8 cellular contexts compared by ENCODE assay signal in the genomic region with DNA sequence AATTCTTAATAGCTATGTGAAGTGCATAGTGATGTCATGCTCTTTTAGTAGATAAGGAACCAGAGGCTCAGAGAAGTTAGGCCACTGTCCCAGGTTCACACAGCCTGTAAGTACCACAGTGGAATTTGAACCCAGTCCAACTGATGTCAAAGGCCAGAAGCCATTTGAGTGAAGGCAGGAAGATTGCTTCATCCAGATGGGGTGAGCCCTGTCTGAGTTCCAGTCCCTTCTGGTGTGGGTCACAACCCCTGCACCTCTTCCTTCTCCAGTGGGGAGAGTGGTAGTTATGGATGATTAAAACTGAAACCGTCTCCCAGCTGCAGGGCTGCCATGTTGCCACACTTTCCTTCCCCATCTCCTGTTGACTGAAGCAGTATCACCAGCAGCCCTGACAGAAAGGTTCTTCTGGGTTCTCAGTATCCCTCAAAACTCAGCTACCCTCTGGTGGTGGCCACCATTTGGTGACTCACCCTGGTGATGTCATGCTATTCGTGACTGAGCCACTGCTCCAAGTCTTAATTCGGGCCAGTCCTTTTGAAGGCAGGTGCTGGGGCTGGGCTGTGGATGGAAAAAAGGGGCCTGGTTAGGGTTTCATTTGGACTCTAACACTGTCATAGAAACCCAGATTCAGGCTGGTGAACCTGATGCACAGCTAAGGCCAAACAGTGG. TPM values are rescaled to one million over a fixed set of nuclear protein-coding genes. Genes with fewer than 3 reads are reported as not detected.
DNase-seq lines count a peak whose midpoint lies in the region; ATAC-seq and TF ChIP-seq lines count a peak whose summit lies in the region.

No MANE protein-coding gene starts in this region.

- H3K27me3 Mint-ChIP-seq in memory B cell, result no peaks in the 10 kb centered on the region

- ATAC-seq in memory B cell (ENCODE audit: low read depth) (no peak), thoracic aorta (ENCODE audit: insufficient number of reproducible peaks, low FRiP score, low read depth) (peak; percentile 34), HG03378 (IDR thresholded peaks at IDR 0.05; ENCODE audit: unreplicated experiment) (no peak), GM21526 (IDR thresholded peaks at IDR 0.05; ENCODE audit: low FRiP score, unreplicated experiment) (no peak)

- H3K4me3 ChIP-seq in SK-N-SH (ENCODE audit: low read depth in 2 of 2, low read length in 1 of 2) (no peak overlapping the region), breast epithelium (no peak overlapping the region), thoracic aorta (no peak overlapping the region)

- peak overlapping the region; percentile 55 for H3K27ac Mint-ChIP-seq in memory B cell

- no peak for TF ChIP-seq EP300 in SK-N-SH (IDR thresholded peaks at IDR 0.05; ENCODE audit: borderline replicate concordance in 1 of 2, low read depth in 1 of 2, low read length in 1 of 2)

- H3K9ac ChIP-seq in SK-N-SH, result no peak overlapping the region

- no peak overlapping the region for H3K4me2 ChIP-seq in SK-N-SH

- no peaks in the 10 kb centered on the region for H3K79me2 ChIP-seq in SK-N-SH (ENCODE audit: insufficient read depth)

- H3K27ac ChIP-seq in SK-N-SH (ENCODE audit: low read depth in 2 of 2, low read length in 1 of 2) (no peak overlapping the region), breast epithelium (peak overlapping the region; percentile 13 to 71), thoracic aorta (peak overlapping the region in 1 of 2 donors; percentile 45)

- H3K9me3 Mint-ChIP-seq in memory B cell, result no peaks in the 10 kb centered on the region

- no peak for TF ChIP-seq POLR2A in breast epithelium (IDR thresholded peaks at IDR 0.05)

- peaks cover 5% of the 10 kb centered on the region for H3K36me3 Mint-ChIP-seq in memory B cell

- DNase-seq in ELR (ENCODE audit: low read depth), result peak; percentile 90
- DNase-seq in SK-N-SH, result no peak
- no peak for DNase-seq in breast epithelium (ENCODE audit: low spot score in 2 of 2)
- no peak for DNase-seq in memory B cell (ENCODE audit: low spot score in 2 of 2)
- DNase-seq in thoracic aorta (ENCODE audit: low spot score), result no peak
- no peak for DNase-seq in UCSD-AML1 (lab: John Stamatoyannopoulos, UW; ENCODE audit: unreplicated experiment)

- H3K36me3 ChIP-seq in SK-N-SH (replicated peaks in 1 of 2; ENCODE audit: control insufficient read depth in 1 of 2, insufficient read depth in 2 of 2, low read length in 1 of 2) (no peaks in the 10 kb centered on the region), breast epithelium (no peaks in the 10 kb centered on the region), thoracic aorta (no peaks in the 10 kb centered on the region)

- POLR2A ChIA-PET in SK-N-SH (lab: Yijun Ruan, JAX), result interaction anchor here (4.1 to 4.3 kb wide), 2 partner anchors 8 to 20 kb away, joined by 19 to 27 read pairs; a partner anchor contains a TSS

- peaks cover 17% of the 10 kb centered on the region for H3K4me1 Mint-ChIP-seq in memory B cell

- TF ChIP-seq RAD21 in SK-N-SH (IDR thresholded peaks at IDR 0.05; ENCODE audit: low read length), result no peak

- peak overlapping the region; percentile 43 for H3K4me3 Mint-ChIP-seq in memory B cell

- H3F3A ChIP-seq in SK-N-SH (replicated peaks; ENCODE audit: insufficient read depth), result peaks cover 15% of the 10 kb centered on the region

- H3K9me3 ChIP-seq in SK-N-SH (no peaks in the 10 kb centered on the region), breast epithelium (no peaks in the 10 kb centered on the region), thoracic aorta (no peaks in the 10 kb centered on the region)

- WGBS in SK-N-SH (ENCODE audit: low lambda C conversion rate), result 50% methylated on average over 3 of the region's 3 CpGs

- H3K27me3 ChIP-seq in SK-N-SH (ENCODE audit: insufficient read depth), result no peaks in the 10 kb centered on the region
- no peaks in the 10 kb centered on the region for H3K27me3 ChIP-seq in breast epithelium
- no peaks in the 10 kb centered on the region for H3K27me3 ChIP-seq in thoracic aorta (replicated peaks; ENCODE audit: insufficient read depth)

- H3K4me1 ChIP-seq in SK-N-SH (ENCODE audit: control insufficient read depth in 1 of 2, insufficient read depth in 2 of 2, low read depth in 1 of 2, low read length in 1 of 2) (peaks cover 0 to 10% of the 10 kb centered on the region in 2 experiments; a peak in 2 of 4 replicates), breast epithelium (peaks cover 0 to 5% of the 10 kb centered on the region in 2 donors), thoracic aorta (ENCODE audit: control insufficient read depth in 1 of 2, low read depth in 2 of 2) (peaks cover 0 to 18% of the 10 kb centered on the region in 2 donors)

- CTCF ChIA-PET in SK-N-SH (lab: Yijun Ruan, JAX), result interaction anchor here (2.6 to 5.3 kb wide), 3 partner anchors 31 to 131 kb away, joined by 6 to 25 read pairs (median 14); a partner anchor contains a TSS

- intact Hi-C loops in breast epithelium (cut with DNase I; ENCODE audit: low total_unique reads), result no loop called here

- TF ChIP-seq CTCF in SK-N-SH (IDR thresholded peaks at IDR 0.05), result no peak
- no peak for TF ChIP-seq CTCF in breast epithelium (IDR thresholded peaks at IDR 0.05)
- no peak for TF ChIP-seq CTCF in thoracic aorta (IDR thresholded peaks at IDR 0.05)

- H2AFZ ChIP-seq in SK-N-SH (ENCODE audit: low read depth), result no peak overlapping the region

- no peaks in the 10 kb centered on the region for H3K9me2 ChIP-seq in SK-N-SH

- no peaks in the 10 kb centered on the region for H4K20me1 ChIP-seq in SK-N-SH (ENCODE audit: insufficient read depth)

TF ChIP-seq in SK-N-SH, 30 proteins besides CTCF, POLR2A, EP300 and RAD21:
- TF ChIP-seq GATA2 (CRISPR knock-in tag; IDR thresholded peaks at IDR 0.05), result no peak
- TF ChIP-seq FOSL2 (IDR thresholded peaks at IDR 0.05; ENCODE audit: borderline replicate concordance, low read depth), result peak; percentile 46; the same call in 1 of the 2 replicates
- TF ChIP-seq TAF1 (IDR thresholded peaks at IDR 0.05; ENCODE audit: borderline replicate concordance, low read depth, low read length), result no peak
- TF ChIP-seq NFIC (IDR thresholded peaks at IDR 0.05; ENCODE audit: borderline replicate concordance), result no peak
- TF ChIP-seq TCF12 (IDR thresholded peaks at IDR 0.05), result no peak
- no peak for TF ChIP-seq MXI1 (IDR thresholded peaks at IDR 0.05; ENCODE audit: low read depth, low read length)
- peak; percentile 37; the same call in 1 of the 2 replicates for TF ChIP-seq JUND (IDR thresholded peaks at IDR 0.05)

RNA-seq across cellular contexts. Expression of a gene that starts 1.5 kb away (rescaled TPM):
- polyA plus RNA-seq in SK-N-SH (2012; rRNA removed), result 0.05 and 0.07 TPM in 2 replicates
- polyA plus RNA-seq in SK-N-SH (2012; cell fraction: cytosol; rRNA removed), result 0.03 and 0.07 TPM in 2 replicates
- polyA plus RNA-seq in SK-N-SH (2012; cell fraction: nucleus; rRNA removed), result 0.08 and 0.19 TPM in 2 replicates
- under 1 TPM in 2 of 3 donors, not detected in 1; 0.33 to 0.59 TPM for total RNA-seq in breast epithelium
- total RNA-seq in thoracic aorta, result not detected

RNA-seq across cellular contexts. Expression of a gene that starts 20.4 kb away (rescaled TPM):
- polyA plus RNA-seq in SK-N-SH (2012; rRNA removed), result 130 and 162 TPM in 2 replicates
- 95.1 and 125 TPM in 2 replicates for polyA plus RNA-seq in SK-N-SH (2012; cell fraction: cytosol; rRNA removed)
- 224 and 316 TPM in 2 replicates for polyA plus RNA-seq in SK-N-SH (2012; cell fraction: nucleus; rRNA removed)
- 10 to 100 TPM; 49.8 to 54.4 (median 50.3) TPM for total RNA-seq in breast epithelium
- 10 to 100 TPM; 40.8 to 53.2 TPM for total RNA-seq in thoracic aorta

RNA-seq across cellular contexts. Expression of a gene that starts 32.2 kb away (rescaled TPM):
- polyA plus RNA-seq in SK-N-SH (2012; rRNA removed), result 11.7 and 17.2 TPM in 2 replicates
- polyA plus RNA-seq in SK-N-SH (2012; cell fraction: cytosol; rRNA removed), result 6.0 and 10.9 TPM in 2 replicates
- polyA plus RNA-seq in SK-N-SH (2012; cell fraction: nucleus; rRNA removed), result 38.1 and 88.2 TPM in 2 replicates
- total RNA-seq in breast epithelium (10 to 100 TPM; 16.8 to 24.8 (median 21.0) TPM), thoracic aorta (10 to 100 TPM; 19.8 to 24.0 TPM)

RNA-seq across cellular contexts. Expression of a gene that starts 34.2 kb away (rescaled TPM):
- polyA plus RNA-seq in SK-N-SH (2012; rRNA removed), result 0.97 and 0.99 TPM in 2 replicates
- 0.45 and 1.0 TPM in 2 replicates for polyA plus RNA-seq in SK-N-SH (2012; cell fraction: cytosol; rRNA removed)
- polyA plus RNA-seq in SK-N-SH (2012; cell fraction: nucleus; rRNA removed), result 2.1 and 3.1 TPM in 2 replicates
- total RNA-seq in breast epithelium (10 to 100 TPM in 1 of 3 donors, 1 to 10 TPM in 1, under 1 TPM in 1; 0.96 to 13.4 (median 6.3) TPM), thoracic aorta (under 1 TPM in 1 of 2 donors, not detected in 1; 0.21 TPM)

RNA-seq across cellular contexts. Expression of a gene that starts 49.7 kb away (rescaled TPM):
- 106 and 117 TPM in 2 replicates for polyA plus RNA-seq in SK-N-SH (2012; rRNA removed)
- polyA plus RNA-seq in SK-N-SH (2012; cell fraction: cytosol; rRNA removed), result 75.0 and 94.7 TPM in 2 replicates
- polyA plus RNA-seq in SK-N-SH (2012; cell fraction: nucleus; rRNA removed), result 108 and 123 TPM in 2 replicates
- total RNA-seq in breast epithelium (100 to 1,000 TPM in 1 of 3 donors, 10 to 100 TPM in 2; 84.9 to 110 (median 92.5) TPM), thoracic aorta (100 to 1,000 TPM in 1 of 2 donors, 10 to 100 TPM in 1; 98.0 to 116 TPM)

Comparison
In these comparisons a context has a peak if more than half of its experiments do, and no peak if none do; other contexts are left out.
1. H3K27ac ChIP-seq: peak in breast epithelium (2 of 2); none in SK-N-SH (0 of 2).